ENCODE assay signal across 2 cellular contexts in genomic region chr4:73142995-73143547, GRCh38.
TF ChIP-seq lines count a peak whose summit lies in the region.

No MANE protein-coding gene starts in this region.

TF ChIP-seq in IMR-90, 13 proteins besides CTCF, POLR2A, EP300 and RAD21:
- TF ChIP-seq MXI1 (IDR thresholded peaks at IDR 0.05; ENCODE audit: borderline replicate concordance, low read depth, low read length) (no peak), SMC3 (IDR thresholded peaks at IDR 0.05; ENCODE audit: low read depth, low read length) (no peak), USF2 (IDR thresholded peaks at IDR 0.05; ENCODE audit: low read depth, low read length) (no peak), BHLHE40 (IDR thresholded peaks at IDR 0.05; ENCODE audit: low read depth, low read length) (no peak), NFE2L2 (IDR thresholded peaks at IDR 0.05; ENCODE audit: low read depth, low read length) (no peak), RCOR1 (IDR thresholded peaks at IDR 0.05; ENCODE audit: insufficient replicate concordance, low read length) (no peak), FOS (IDR thresholded peaks at IDR 0.05; ENCODE audit: low read depth, low read length) (no peak), ELK1 (IDR thresholded peaks at IDR 0.05; ENCODE audit: borderline replicate concordance, low read depth, low read length) (no peak), CEBPB (IDR thresholded peaks at IDR 0.05; ENCODE audit: low read depth, low read length) (no peak), MAZ (IDR thresholded peaks at IDR 0.05; ENCODE audit: borderline replicate concordance, low read depth, low read length) (no peak), RFX5 (IDR thresholded peaks at IDR 0.05; ENCODE audit: low read depth, low read length) (no peak), MAFK (IDR thresholded peaks at IDR 0.05; ENCODE audit: low read depth, low read length) (no peak), CHD1 (IDR thresholded peaks at IDR 0.05; ENCODE audit: low read depth, low read length) (no peak)

TF ChIP-seq in K562, 482 proteins besides CTCF, POLR2A, EP300 and RAD21:
- TF ChIP-seq ZZZ3 (IDR thresholded peaks at IDR 0.05) (peak; percentile 38; the same call in 1 of the 2 replicates), ZNF23 (CRISPR knock-in tag; IDR thresholded peaks at IDR 0.05) (no peak)
